In genomic region chr20:63978319-63979220, GRCh38 we compare ENCODE assay signal across 8 cellular contexts. TPM values are rescaled to one million over a fixed set of nuclear protein-coding genes. Genes with fewer than 3 reads are reported as not detected.
A peak's percentile ranks its signal among the peaks of the same experiment; 100 is the strongest.
DNase-seq lines count a peak whose midpoint lies in the region; TF ChIP-seq lines count a peak whose summit lies in the region.

No MANE protein-coding gene starts in this region.

- H3K9me3 ChIP-seq in neutrophil = no peaks in the 10 kb centered on the region

- peaks cover 31 to 44% of the 10 kb centered on the region in 2 experiments for H3K4me1 ChIP-seq in neutrophil (ENCODE audit: control insufficient read depth in 1 of 2, insufficient read depth in 1 of 2, low read depth in 1 of 2, low read length in 1 of 2)

- DNase-seq in DMS 273 (lab: John Stamatoyannopoulos, UW; ENCODE audit: unreplicated experiment) = peak; percentile 51
- no peak for DNase-seq in DMS 273 treated with DMSO at 0.1 percent for 48 hours (lab: John Stamatoyannopoulos, UW)
- no peak for DNase-seq in HFF-Myc (ENCODE audit: extremely low read depth, low read depth)
- peak; percentile 56 for DNase-seq in NCI-H460 (ENCODE audit: extremely low read depth, low read depth)
- peak; percentile 48 for DNase-seq in activated T-cell treated with anti-CD3 and anti-CD28 coated beads, Interleukin-2, amount 50 U/mL, for 1 hour
- DNase-seq in fibroblast of mammary gland (ENCODE audit: low read depth) = no peak
- DNase-seq in GM19240 (ENCODE audit: insufficient read length, low spot score) = no peak

- TF ChIP-seq CTCF in HFF-Myc (IDR thresholded peaks at IDR 0.05; ENCODE audit: low read depth, low read length, missing control alignments) = no peak
- no peak for TF ChIP-seq CTCF in fibroblast of mammary gland (conservative IDR thresholded peaks at IDR 0.05; ENCODE audit: control insufficient read depth, insufficient read depth, low read depth, low read length)
- TF ChIP-seq CTCF in neutrophil (IDR thresholded peaks at IDR 0.05) = no peak

- H3K27ac ChIP-seq in neutrophil = peak overlapping the region; percentile 29

- H3K4me3 ChIP-seq in HFF-Myc (replicated peaks; ENCODE audit: low read depth, low read length) (peak overlapping the region; percentile 89), fibroblast of mammary gland (ENCODE audit: control insufficient read depth, low read depth, low read length) (peak overlapping the region; percentile 36), neutrophil (ENCODE audit: low read depth in 1 of 2, low read length in 1 of 2) (peak overlapping the region; percentile 64 to 80)

- peaks cover 7% of the 10 kb centered on the region for H3K36me3 ChIP-seq in neutrophil

- no peaks in the 10 kb centered on the region for H3K27me3 ChIP-seq in neutrophil

RNA-seq across cellular contexts. Expression of gene SAMD10, which starts 0.9 kb away (rescaled TPM):
- total RNA-seq in NCI-H460 (2014; rRNA removed; shearing (Covaris generic)) = 2.6 and 3.6 TPM in 2 replicates
- polyA plus RNA-seq in NCI-H460 (2014; cell fraction: nucleus; rRNA removed) = 26.0 and 30.0 TPM in 2 replicates

RNA-seq across cellular contexts. Expression of gene PRPF6, which starts 2.4 kb away (rescaled TPM):
- 45.1 and 47.9 TPM in 2 replicates for total RNA-seq in NCI-H460 (2014; rRNA removed; shearing (Covaris generic))
- polyA plus RNA-seq in NCI-H460 (2014; cell fraction: nucleus; rRNA removed) = 67.3 and 71.2 TPM in 2 replicates

RNA-seq across cellular contexts. Expression of gene ZNF512B, which starts 8.8 kb away (rescaled TPM):
- total RNA-seq in NCI-H460 (2014; rRNA removed; shearing (Covaris generic)) = 6.6 and 6.9 TPM in 2 replicates
- 34.6 and 46.0 TPM in 2 replicates for polyA plus RNA-seq in NCI-H460 (2014; cell fraction: nucleus; rRNA removed)

RNA-seq across cellular contexts. Expression of gene UCKL1, which starts 22.4 kb away (rescaled TPM):
- total RNA-seq in NCI-H460 (2014; rRNA removed; shearing (Covaris generic)) = 17.9 and 18.5 TPM in 2 replicates
- 38.6 and 43.9 TPM in 2 replicates for polyA plus RNA-seq in NCI-H460 (2014; cell fraction: nucleus; rRNA removed)

RNA-seq across cellular contexts. Expression of gene C20orf204, which starts 57.4 kb away (rescaled TPM):
- 0.75 and 0.87 TPM in 2 replicates for total RNA-seq in NCI-H460 (2014; rRNA removed; shearing (Covaris generic))
- 4.9 and 9.1 TPM in 2 replicates for polyA plus RNA-seq in NCI-H460 (2014; cell fraction: nucleus; rRNA removed)

Comparison
In these comparisons a context has a peak if more than half of its experiments do, and no peak if none do; other contexts are left out.
1. DNase-seq: peak in DMS 273 (single experiment), NCI-H460 (single experiment) and activated T-cell treated with anti-CD3 and anti-CD28 coated beads, Interleukin-2, amount 50 U/mL, for 1 hour (single experiment); none in DMS 273 treated with DMSO at 0.1 percent for 48 hours (single experiment), HFF-Myc (single experiment), fibroblast of mammary gland (single experiment) and GM19240 (single experiment).
2. H3K4me3 ChIP-seq: peak in every context shown above with its lines; median percentile 89 in HFF-Myc; 72 in neutrophil; 36 in fibroblast of mammary gland.